ENCODE assay signal across 15 cellular contexts in genomic region chr1:214637125-214637524, GRCh38. TPM values are rescaled to one million over a fixed set of nuclear protein-coding genes. Genes with fewer than 3 reads are reported as not detected.
DNase-seq lines count a peak whose midpoint lies in the region; ATAC-seq and TF ChIP-seq lines count a peak whose summit lies in the region.
"Had no signal": no experiment of that assay in that cellular context is flagged by ENCODE, and none has a peak within 500 bp of the region (broad histone marks: within the 10 kb centered on the region; RNA-seq: fewer than 3 reads in every experiment).

No MANE protein-coding gene starts in this region.

- CTCF ChIA-PET in PC-9 (lab: Charles Lee) = no interaction called here
- CTCF ChIA-PET in CD8-positive, alpha-beta T cell (lab: Charles Lee) = interaction anchor here (0.5 to 8.9 kb wide), 7 partner anchors 9 to 385 kb away, joined by 3 to 77 read pairs (median 15); no protein-coding TSS in a partner anchor

- no peaks in the 10 kb centered on the region for H3K27me3 Mint-ChIP-seq in CD4-positive, CD25-positive, alpha-beta regulatory T cell
- H3K27me3 Mint-ChIP-seq in glutamatergic neuron (ENCODE audit: unreplicated experiment) = no peaks in the 10 kb centered on the region
- H3K27me3 Mint-ChIP-seq in CD8-positive, alpha-beta T cell (ENCODE audit: low read depth) = no peaks in the 10 kb centered on the region
- H3K27me3 Mint-ChIP-seq: B cell had no signal

- peaks cover 45% of the 10 kb centered on the region for H3K4me1 ChIP-seq in CD4-positive, CD25-positive, alpha-beta regulatory T cell (ENCODE audit: control insufficient read depth, insufficient read depth, low read length, poor library complexity, severe bottlenecking)
- peaks cover 13% of the 10 kb centered on the region for H3K4me1 ChIP-seq in GM23248 (ENCODE audit: insufficient read depth)
- H3K4me1 ChIP-seq in PC-9 (replicated peaks; ENCODE audit: insufficient read depth) = no peaks in the 10 kb centered on the region; the same call in 1 of the 2 replicates
- H3K4me1 ChIP-seq in CD8-positive, alpha-beta T cell (ENCODE audit: insufficient read depth, low read length) = peaks cover 50% of the 10 kb centered on the region
- H3K4me1 ChIP-seq: Caco-2, HAP-1 had no signal

- no TSS peak for BruUV-seq in PC-9 (replicated peaks; lab: Mats Ljungman, UMichigan)

- no peak overlapping the region for H3K4me3 ChIP-seq in CD4-positive, CD25-positive, alpha-beta regulatory T cell (ENCODE audit: low read depth, low read length)
- H3K4me3 ChIP-seq in GM23248 (no peak overlapping the region), PC-9 (no peak overlapping the region)
- no peak overlapping the region for H3K4me3 ChIP-seq in CD8-positive, alpha-beta T cell (ENCODE audit: low read depth, low read length)
- H3K4me3 ChIP-seq: BLaER1 treated with 17β-estradiol and CSF1 and Interleukin-3, amounts not matched to agents 10 nM and 100 nM; HAP-1; K562 had no signal

- H2AFZ ChIP-seq in GM23248 = peak overlapping the region; percentile 63; the same call in 1 of the 2 replicates
- no peak overlapping the region for H2AFZ ChIP-seq in PC-9

- H3K4me1 Mint-ChIP-seq in CD4-positive, CD25-positive, alpha-beta regulatory T cell = peaks cover 10 to 57% (median 33%) of the 10 kb centered on the region in 4 donors
- H3K4me1 Mint-ChIP-seq in glutamatergic neuron (ENCODE audit: low read depth, unreplicated experiment) = peaks cover 32% of the 10 kb centered on the region
- peaks cover 30% of the 10 kb centered on the region for H3K4me1 Mint-ChIP-seq in CD8-positive, alpha-beta T cell (ENCODE audit: low read depth)
- H3K4me1 Mint-ChIP-seq: B cell had no signal

- H3K27ac Mint-ChIP-seq in CD4-positive, CD25-positive, alpha-beta regulatory T cell = peak overlapping the region in 2 of 3 donors; percentile 15 to 17
- H3K27ac Mint-ChIP-seq in glutamatergic neuron (ENCODE audit: unreplicated experiment) = peak overlapping the region; percentile 10
- H3K27ac Mint-ChIP-seq in CD8-positive, alpha-beta T cell = no peak overlapping the region
- H3K27ac Mint-ChIP-seq: B cell had no signal

- H3F3A ChIP-seq in GM23248 (ENCODE audit: insufficient read depth) (no peaks in the 10 kb centered on the region; the same call in 1 of the 2 replicates), PC-9 (ENCODE audit: insufficient read depth, low read depth) (peaks cover 10% of the 10 kb centered on the region; the same call in 1 of the 2 replicates)

- H3K36me3 Mint-ChIP-seq in CD4-positive, CD25-positive, alpha-beta regulatory T cell = peaks cover 3% of the 10 kb centered on the region
- no peaks in the 10 kb centered on the region for H3K36me3 Mint-ChIP-seq in glutamatergic neuron (ENCODE audit: unreplicated experiment)
- H3K36me3 Mint-ChIP-seq in CD8-positive, alpha-beta T cell = no peaks in the 10 kb centered on the region

- no peak overlapping the region for H3K4me3 Mint-ChIP-seq in CD4-positive, CD25-positive, alpha-beta regulatory T cell
- no peak overlapping the region for H3K4me3 Mint-ChIP-seq in glutamatergic neuron (ENCODE audit: unreplicated experiment)
- no peak overlapping the region for H3K4me3 Mint-ChIP-seq in CD8-positive, alpha-beta T cell
- H3K4me3 Mint-ChIP-seq: B cell had no signal

- H3K27ac ChIP-seq in CD4-positive, CD25-positive, alpha-beta regulatory T cell (ENCODE audit: insufficient read depth, low read length, poor library complexity, severe bottlenecking) = no peak overlapping the region
- H3K27ac ChIP-seq in GM23248 (no peak overlapping the region), PC-9 (0 out of 2 replicates have a peak overlapping the region, but pooled peaks have one; percentile 2)
- H3K27ac ChIP-seq in CD8-positive, alpha-beta T cell (ENCODE audit: low read depth, low read length) = no peak overlapping the region
- H3K27ac ChIP-seq: BLaER1 treated with 17β-estradiol and CSF1 and Interleukin-3, amounts not matched to agents 10 nM and 100 nM; HL-60 had no signal

- ATAC-seq in CD4-positive, CD25-positive, alpha-beta regulatory T cell (ENCODE audit: low read depth in 2 of 2) = no peak
- ATAC-seq in CD8-positive, alpha-beta T cell = no peak
- no peak for ATAC-seq in GM18519 (IDR thresholded peaks at IDR 0.05; ENCODE audit: low FRiP score, unreplicated experiment)

- in situ Hi-C loops in GM23248 (cut with MboI) = no loop called here

- H3K9me3 ChIP-seq in CD4-positive, CD25-positive, alpha-beta regulatory T cell (ENCODE audit: control insufficient read depth in 2 of 2, low read length in 2 of 2) = no peaks in the 10 kb centered on the region
- H3K9me3 ChIP-seq in GM23248 (ENCODE audit: low read depth) (no peaks in the 10 kb centered on the region), PC-9 (ENCODE audit: insufficient read depth, low read depth) (no peaks in the 10 kb centered on the region)
- H3K9me3 ChIP-seq in CD8-positive, alpha-beta T cell (ENCODE audit: low read length) = no peaks in the 10 kb centered on the region
- H3K9me3 ChIP-seq: BLaER1 treated with 17β-estradiol and CSF1 and Interleukin-3, amounts not matched to agents 10 nM and 100 nM; Caco-2; HAP-1 had no signal

- H4K20me1 ChIP-seq in GM23248 (ENCODE audit: insufficient read depth) (no peaks in the 10 kb centered on the region), PC-9 (ENCODE audit: insufficient read depth) (no peaks in the 10 kb centered on the region)

- no peaks in the 10 kb centered on the region for H3K9me2 ChIP-seq in GM23248 (ENCODE audit: insufficient read depth)
- H3K9me2 ChIP-seq in PC-9 (ENCODE audit: insufficient read depth) = no peaks in the 10 kb centered on the region

- no peaks in the 10 kb centered on the region for H3K9me3 Mint-ChIP-seq in CD4-positive, CD25-positive, alpha-beta regulatory T cell
- H3K9me3 Mint-ChIP-seq in glutamatergic neuron (ENCODE audit: unreplicated experiment) = no peaks in the 10 kb centered on the region
- no peaks in the 10 kb centered on the region for H3K9me3 Mint-ChIP-seq in CD8-positive, alpha-beta T cell

- intact Hi-C loops in PC-9 (cut with micrococcal nuclease; ENCODE audit: unreplicated experiment) = loop anchor here (1.0 kb wide), 1 partner anchor 304 kb away; no protein-coding TSS in a partner anchor
- intact Hi-C loops in CD8-positive, alpha-beta T cell (cut with DNase I, micrococcal nuclease) = loop anchor here in 1 of 2 experiments (1.0 kb wide), 1 partner anchor 9 kb away; no protein-coding TSS in a partner anchor

- no peak for TF ChIP-seq CTCF in PC-9 (conservative IDR thresholded peaks at IDR 0.05)
- TF ChIP-seq CTCF in glutamatergic neuron (IDR thresholded peaks at IDR 0.05; ENCODE audit: partially characterized antibody, unreplicated experiment) = no peak
- TF ChIP-seq CTCF in CD8-positive, alpha-beta T cell (IDR thresholded peaks at IDR 0.05) = no peak

- no peak overlapping the region for H3K9ac ChIP-seq in GM23248
- H3K9ac ChIP-seq: BLaER1 treated with 17β-estradiol and CSF1 and Interleukin-3, amounts not matched to agents 10 nM and 100 nM had no signal

- H3K79me2 ChIP-seq in GM23248 (ENCODE audit: insufficient read depth) (no peaks in the 10 kb centered on the region), PC-9 (ENCODE audit: low read depth) (no peaks in the 10 kb centered on the region)

- POLR2A ChIA-PET in PC-9 (lab: Charles Lee; ENCODE audit: unreplicated experiment) = no interaction called here
- POLR2A ChIA-PET in CD8-positive, alpha-beta T cell (lab: Charles Lee) = interaction anchor here (0.7 to 0.8 kb wide), 2 partner anchors 81 to 357 kb away, joined by 3 to 4 read pairs; partner anchors contain the start of gene SMYD2

- H3K27me3 ChIP-seq in CD4-positive, CD25-positive, alpha-beta regulatory T cell (ENCODE audit: control insufficient read depth, insufficient read depth, low read length) = no peaks in the 10 kb centered on the region
- H3K27me3 ChIP-seq in GM23248 (replicated peaks; ENCODE audit: insufficient read depth) (no peaks in the 10 kb centered on the region), PC-9 (ENCODE audit: insufficient read depth, low read depth) (no peaks in the 10 kb centered on the region)
- H3K27me3 ChIP-seq in CD8-positive, alpha-beta T cell (ENCODE audit: insufficient read depth, low read length) = no peaks in the 10 kb centered on the region
- H3K27me3 ChIP-seq: BLaER1 treated with 17β-estradiol and CSF1 and Interleukin-3, amounts not matched to agents 10 nM and 100 nM had no signal

- H3K4me2 ChIP-seq in GM23248 (ENCODE audit: unreplicated experiment) = no peak overlapping the region
- no peak overlapping the region for H3K4me2 ChIP-seq in PC-9
- H3K4me2 ChIP-seq: BLaER1 treated with 17β-estradiol and CSF1 and Interleukin-3, amounts not matched to agents 10 nM and 100 nM had no signal

- no peaks in the 10 kb centered on the region for H3K36me3 ChIP-seq in CD4-positive, CD25-positive, alpha-beta regulatory T cell (ENCODE audit: control insufficient read depth, insufficient read depth, low read length)
- 0 out of 2 replicates have a peak, but pooled peaks cover 6% of the 10 kb centered on the region for H3K36me3 ChIP-seq in GM23248 (ENCODE audit: low read depth)
- peaks cover 43% of the 10 kb centered on the region; the same call in 1 of the 2 replicates for H3K36me3 ChIP-seq in PC-9 (ENCODE audit: low read depth)
- no peaks in the 10 kb centered on the region for H3K36me3 ChIP-seq in CD8-positive, alpha-beta T cell (ENCODE audit: insufficient read depth, low read length)

- no peak for DNase-seq in CD4-positive, CD25-positive, alpha-beta regulatory T cell
- DNase-seq in GM23248 (no peak), PC-9 (peak in 1 of 2 experiments; percentile 53), glutamatergic neuron (no peak), NOMO-1 treated with dmso at 0.1 percent for 144 hours (lab: John Stamatoyannopoulos, UW; ENCODE audit: unreplicated experiment) (no peak)
- no peak for DNase-seq in CD8-positive, alpha-beta T cell
- no peak for DNase-seq in activated CD8-positive, alpha-beta memory T cell treated with anti-CD3 and anti-CD28 coated beads for 24 hours
- DNase-seq: DMS79 had no signal

RNA-seq across cellular contexts. Expression of gene CENPF, which starts 34.1 kb away (rescaled TPM):
- total RNA-seq in CD4-positive, CD25-positive, alpha-beta regulatory T cell = 7.9 TPM
- 1 to 10 TPM in 2 of 4 donors, under 1 TPM in 2; 0.75 to 1.4 (median 1.0) TPM for polyA plus RNA-seq in CD4-positive, CD25-positive, alpha-beta regulatory T cell
- total RNA-seq in GM23248 (2014; rRNA removed; shearing (Covaris generic)) = 15.2 and 25.9 TPM in 2 replicates
- 24.2 and 29.1 TPM in 2 replicates for polyA plus RNA-seq in GM23248 (2016; fragmentation: Nextera tagmentation; extraction: Ambion mirVana)
- total RNA-seq in PC-9 (2021) (102 and 156 TPM in 2 replicates), glutamatergic neuron (ENCODE audit: unreplicated experiment) (29.3 TPM)
- 1 to 10 TPM; 1.5 to 2.0 TPM for total RNA-seq in CD8-positive, alpha-beta T cell
